ENCODE assay signal across 8 cellular contexts in genomic region chr7:91880413-91881241, GRCh38. TPM values are rescaled to one million over a fixed set of nuclear protein-coding genes. Genes with fewer than 3 reads are reported as not detected.
DNase-seq lines count a peak whose midpoint lies in the region; TF ChIP-seq lines count a peak whose summit lies in the region.

Gene MTERF1 (minus strand): TSS chr7:91880702. CDS start chr7:91880083, 619 bp downstream.

- H3K4me1 ChIP-seq in Loucy (ENCODE audit: insufficient read depth, low read length, poor library complexity, severe bottlenecking) (no peaks in the 10 kb centered on the region), neural progenitor cell (peaks cover 13% of the 10 kb centered on the region)

- H3K36me3 ChIP-seq in H7 (replicated peaks; ENCODE audit: control insufficient read depth, insufficient read depth, low read length), result no peaks in the 10 kb centered on the region
- H3K36me3 ChIP-seq in Loucy (ENCODE audit: insufficient read depth, low read length), result no peaks in the 10 kb centered on the region
- peaks cover 4% of the 10 kb centered on the region for H3K36me3 ChIP-seq in neural progenitor cell

- H3K27me3 ChIP-seq in H7 (ENCODE audit: control insufficient read depth, insufficient read depth, low read length) (no peaks in the 10 kb centered on the region), Loucy (ENCODE audit: insufficient read depth, low read length, poor library complexity, severe bottlenecking) (no peaks in the 10 kb centered on the region), neural progenitor cell (no peaks in the 10 kb centered on the region)

- no peaks in the 10 kb centered on the region for H4K20me1 ChIP-seq in Loucy (ENCODE audit: insufficient read depth, low read length, poor library complexity, severe bottlenecking)
- no peaks in the 10 kb centered on the region for H4K20me1 ChIP-seq in neural progenitor cell (ENCODE audit: low read depth)

- H3K4me2 ChIP-seq in Loucy (ENCODE audit: low read depth, low read length, poor library complexity, severe bottlenecking) (peak within 1 kb of the TSS; percentile 74), neural progenitor cell (peak within 1 kb of the TSS; percentile 88)

- H3K9me3 ChIP-seq in Loucy (ENCODE audit: insufficient read depth, low read depth, low read length) (no peaks in the 10 kb centered on the region), neural progenitor cell (ENCODE audit: low read depth) (no peaks in the 10 kb centered on the region)

- peaks cover 4% of the 10 kb centered on the region for H3K27me3 Mint-ChIP-seq in neural progenitor cell (ENCODE audit: insufficient read depth, low read depth)

- H2AFZ ChIP-seq in Loucy (ENCODE audit: low read length) (peak within 1 kb of the TSS; percentile 89), neural progenitor cell (replicated peaks) (peak within 1 kb of the TSS; percentile 89)

- H3K4me3 ChIP-seq in H7 (ENCODE audit: insufficient read depth, low read depth, low read length) (peak within 1 kb of the TSS; percentile 63), Loucy (ENCODE audit: low read length, poor library complexity, severe bottlenecking) (peak within 1 kb of the TSS; percentile 83), fibroblast of villous mesenchyme (ENCODE audit: low read depth, low read length) (peak within 1 kb of the TSS; percentile 97), neural progenitor cell (peak within 1 kb of the TSS; percentile 82)

- peak within 1 kb of the TSS; percentile 30 for H3K27ac Mint-ChIP-seq in neural progenitor cell

- no peaks in the 10 kb centered on the region for H3K9me2 ChIP-seq in Loucy (replicated peaks; ENCODE audit: low read depth, low read length)

- peaks cover 3% of the 10 kb centered on the region for H3K9me3 Mint-ChIP-seq in neural progenitor cell

- H3K79me2 ChIP-seq in Loucy (ENCODE audit: insufficient read depth, low read length), result peaks cover 14% of the 10 kb centered on the region
- H3K79me2 ChIP-seq in neural progenitor cell (ENCODE audit: low read depth), result peaks cover 48% of the 10 kb centered on the region

- H3F3A ChIP-seq in Loucy (ENCODE audit: low read depth), result no peaks in the 10 kb centered on the region
- H3F3A ChIP-seq in neural progenitor cell (ENCODE audit: low read depth), result peaks cover 10% of the 10 kb centered on the region

- no peak within 1 kb of the TSS for H3K27ac ChIP-seq in neural progenitor cell

- peak; percentile 89 for DNase-seq in G401 (ENCODE audit: low spot score)
- DNase-seq in H7, result peak; percentile 84
- DNase-seq in SHP77 (lab: John Stamatoyannopoulos, UW), result peak; percentile 89 to 94
- peak; percentile 89 for DNase-seq in activated effector memory CD4-positive, alpha-beta T cell treated with Interleukin-2 at 50 U/mL for 16 hours
- DNase-seq in fibroblast of villous mesenchyme (ENCODE audit: low read depth), result peak; percentile 93
- DNase-seq in neural progenitor cell (ENCODE audit: low spot score), result peak; percentile 96
- DNase-seq in stromal cell of bone marrow (ENCODE audit: low read depth), result peak; percentile 83

- in situ Hi-C loops in G401 (cut with HindIII; ENCODE audit: low sequenced_read_pairs), result no loop called here

- peak within 1 kb of the TSS; percentile 79 for H3K9ac ChIP-seq in Loucy (ENCODE audit: low read depth, low read length, poor library complexity, severe bottlenecking)
- peak within 1 kb of the TSS; percentile 81 for H3K9ac ChIP-seq in neural progenitor cell

- TF ChIP-seq CTCF in Loucy (conservative IDR thresholded peaks at IDR 0.05; ENCODE audit: low read length), result peak; percentile 86
- peak; percentile 99 for TF ChIP-seq CTCF in fibroblast of villous mesenchyme (IDR thresholded peaks at IDR 0.05; ENCODE audit: insufficient read depth, low read depth, low read length)
- peak; percentile 99 for TF ChIP-seq CTCF in neural progenitor cell (IDR thresholded peaks at IDR 0.05)

- H3K36me3 Mint-ChIP-seq in neural progenitor cell, result peaks cover 3% of the 10 kb centered on the region

- peak within 1 kb of the TSS; percentile 97 for H3K4me3 Mint-ChIP-seq in neural progenitor cell

- H3K4me1 Mint-ChIP-seq in neural progenitor cell, result peaks cover 15% of the 10 kb centered on the region

RNA-seq across cellular contexts. Expression of gene MTERF1, which starts in this region (rescaled TPM):
- 19.1 and 21.1 TPM in 2 replicates for total RNA-seq in G401 (2014; rRNA removed; shearing (Covaris generic))
- total RNA-seq in H7 (2014; rRNA removed; shearing (Covaris generic)), result 8.2 and 9.7 TPM in 2 replicates
- total RNA-seq in fibroblast of villous mesenchyme (8.7 and 13.4 TPM in 2 replicates), neural progenitor cell (ENCODE audit: low replicate concordance) (16.2 and 36.9 TPM in 2 replicates)
